20 cellular contexts compared by ENCODE assay signal in genomic region chr6:22366214-22366613, GRCh38.
DNase-seq lines count a peak whose midpoint lies in the region; ATAC-seq and TF ChIP-seq lines count a peak whose summit lies in the region.
"Had no signal": no experiment of that assay in that cellular context is flagged by ENCODE, and none has a peak within 500 bp of the region (broad histone marks: within the 10 kb centered on the region; RNA-seq: fewer than 3 reads in every experiment).

No MANE protein-coding gene starts in this region.

- in situ Hi-C loops in Panc1 (cut with HindIII; ENCODE audit: low pct_unique_long_range_greater_than_20kb, low sequenced_read_pairs): no loop called here
- in situ Hi-C loops in gastrocnemius medialis (cut with MboI; ENCODE audit: low sequenced_read_pairs in 4 of 4): no loop called here

- H3K79me2 ChIP-seq in smooth muscle cell (ENCODE audit: low read depth): no peaks in the 10 kb centered on the region

- 72% methylated on average over 4 of the region's 4 CpGs for WGBS in smooth muscle cell (ENCODE audit: low lambda C conversion rate)
- WGBS in aorta, 2 donors: 71 to 72% methylated on average over 4 of the region's 4 CpGs

- H4K20me1 ChIP-seq in smooth muscle cell (ENCODE audit: low read depth): no peaks in the 10 kb centered on the region
- H4K20me1 ChIP-seq: BLaER1 had no signal

- H3K4me2 ChIP-seq in smooth muscle cell: no peak overlapping the region
- H3K4me2 ChIP-seq: BLaER1 had no signal

- POLR2A ChIA-PET in Panc1 (lab: Charles Lee): no interaction called here

- ATAC-seq in Panc1: no peak
- no peak for ATAC-seq in aorta (ENCODE audit: low FRiP score)
- ATAC-seq in HG02623 (IDR thresholded peaks at IDR 0.05; ENCODE audit: unreplicated experiment): no peak
- ATAC-seq in gastrocnemius medialis: no peak
- ATAC-seq: activated T-cell treated with anti-CD3 and anti-CD28 coated beads, Interleukin-2, amount 50 U/mL, for 72 hours had no signal

- CTCF ChIA-PET in Panc1 (lab: Charles Lee): no interaction called here

- no peaks in the 10 kb centered on the region for H3K27me3 ChIP-seq in HL-60 (ENCODE audit: insufficient read depth, poor library complexity, severe bottlenecking)
- H3K27me3 ChIP-seq in Panc1 (ENCODE audit: control insufficient read depth, insufficient read depth, low read length): no peaks in the 10 kb centered on the region
- H3K27me3 ChIP-seq in smooth muscle cell (ENCODE audit: low read depth): no peaks in the 10 kb centered on the region
- no peaks in the 10 kb centered on the region for H3K27me3 ChIP-seq in aorta (ENCODE audit: control insufficient read depth in 1 of 2, insufficient read depth in 2 of 2, low read length in 1 of 2)
- H3K27me3 ChIP-seq in gastrocnemius medialis: no peaks in the 10 kb centered on the region
- H3K27me3 ChIP-seq: BLaER1, brain microvascular endothelial cell, SJCRH30 had no signal

- no peak overlapping the region for H2AFZ ChIP-seq in smooth muscle cell (ENCODE audit: low read depth)

- no peak overlapping the region for H3K27ac ChIP-seq in HL-60 (replicated peaks)
- H3K27ac ChIP-seq in Panc1 (ENCODE audit: low read length): peak overlapping the region; percentile 52; the same call in 1 of the 2 replicates
- peak overlapping the region; percentile 73 for H3K27ac ChIP-seq in smooth muscle cell (ENCODE audit: low read depth)
- no peak overlapping the region for H3K27ac ChIP-seq in aorta (ENCODE audit: low read depth in 1 of 2, low read length in 2 of 2)
- H3K27ac ChIP-seq in gastrocnemius medialis: no peak overlapping the region
- H3K27ac ChIP-seq: BLaER1, brain microvascular endothelial cell, SJCRH30 had no signal

- TF ChIP-seq CTCF in HL-60 (IDR thresholded peaks at IDR 0.05; ENCODE audit: insufficient read depth, low read length) (no peak), Panc1 (IDR thresholded peaks at IDR 0.05) (no peak), fibroblast of pulmonary artery (IDR thresholded peaks at IDR 0.05; ENCODE audit: low read length, missing control alignments) (no peak), smooth muscle cell (IDR thresholded peaks at IDR 0.05; ENCODE audit: borderline replicate concordance, insufficient read depth, poor library complexity, severe bottlenecking) (no peak), gastrocnemius medialis (IDR thresholded peaks at IDR 0.05 in 4 of 5, conservative IDR thresholded peaks at IDR 0.05 in 1 of 5) (no peak)

- intact Hi-C loops in Panc1 (cut with micrococcal nuclease; ENCODE audit: unreplicated experiment): no loop called here
- intact Hi-C loops in aorta (cut with DNase I): no loop called here
- intact Hi-C loops in gastrocnemius medialis (cut with DNase I; ENCODE audit: low total_unique reads): no loop called here

- H3K36me3 ChIP-seq in Panc1 (ENCODE audit: control insufficient read depth, insufficient read depth, low read length): no peaks in the 10 kb centered on the region
- H3K36me3 ChIP-seq in smooth muscle cell (ENCODE audit: low read depth): no peaks in the 10 kb centered on the region
- H3K36me3 ChIP-seq in aorta (ENCODE audit: control insufficient read depth in 1 of 2, insufficient read depth in 2 of 2, low read length in 1 of 2): no peaks in the 10 kb centered on the region
- no peaks in the 10 kb centered on the region for H3K36me3 ChIP-seq in gastrocnemius medialis
- H3K36me3 ChIP-seq: BLaER1, brain microvascular endothelial cell, SJCRH30 had no signal

- H3K9ac ChIP-seq in smooth muscle cell (ENCODE audit: low read depth): no peak overlapping the region
- H3K9ac ChIP-seq: BLaER1 had no signal

- H3K4me3 ChIP-seq in HL-60 (replicated peaks; ENCODE audit: insufficient read depth, low read length) (no peak overlapping the region), Panc1 (ENCODE audit: low read depth in 2 of 2, low read length in 2 of 2) (no peak overlapping the region), fibroblast of pulmonary artery (replicated peaks; ENCODE audit: low read depth, low read length) (no peak overlapping the region), smooth muscle cell (no peak overlapping the region), aorta (ENCODE audit: low read length in 2 of 2) (no peak overlapping the region), gastrocnemius medialis (no peak overlapping the region)
- H3K4me3 ChIP-seq: BLaER1, SJCRH30, skin epidermis had no signal

- no TSS peak for BruUV-seq in Panc1 (replicated peaks; lab: Mats Ljungman, UMichigan)

- peaks cover 14% of the 10 kb centered on the region for H3K4me1 ChIP-seq in Panc1 (ENCODE audit: control insufficient read depth, insufficient read depth, low read length)
- H3K4me1 ChIP-seq in smooth muscle cell (ENCODE audit: low read depth): peaks cover 24% of the 10 kb centered on the region
- H3K4me1 ChIP-seq in aorta (ENCODE audit: control insufficient read depth in 1 of 2, insufficient read depth in 2 of 2, low read length in 2 of 2): peaks cover 4 to 9% of the 10 kb centered on the region in 2 donors
- peaks cover 0 to 7% of the 10 kb centered on the region in 2 donors for H3K4me1 ChIP-seq in gastrocnemius medialis
- H3K4me1 ChIP-seq: BLaER1 had no signal

- TF ChIP-seq POLR2A in gastrocnemius medialis (IDR thresholded peaks at IDR 0.05): no peak

- DNase-seq in HL-60 (ENCODE audit: low read depth in 1 of 2, low spot score in 1 of 2) (peak; percentile 48 to 66), Panc1 (ENCODE audit: low read depth, low spot score) (no peak), fibroblast of pulmonary artery (ENCODE audit: low read depth) (peak; percentile 30), smooth muscle cell (lab: John Stamatoyannopoulos, UW; ENCODE audit: unreplicated experiment) (no peak), aorta (no peak), gastrocnemius medialis (no peak)
- DNase-seq: activated T-cell treated with anti-CD3 and anti-CD28 coated beads, Interleukin-2, amount 50 U/mL, for 72 hours; brain microvascular endothelial cell; dermis blood vessel endothelial cell; erythroblast; islet precursor cell; natural killer cell; NCI-H2029; NCI-H446; OCI-M1; SJCRH30; stimulated activated CD4-positive, alpha-beta T cell treated with anti-CD3 and anti-CD28 coated beads, Interleukin-4, amount 100 ng/mL, for 1 hour had no signal

- H3F3A ChIP-seq in smooth muscle cell (ENCODE audit: low read depth): peaks cover 8% of the 10 kb centered on the region

- H3K9me3 ChIP-seq in Panc1 (ENCODE audit: control insufficient read depth, insufficient read depth, low read depth, low read length): no peaks in the 10 kb centered on the region; the same call in 1 of the 2 replicates
- H3K9me3 ChIP-seq in smooth muscle cell (replicated peaks; ENCODE audit: low read depth): no peaks in the 10 kb centered on the region
- peaks cover 3% of the 10 kb centered on the region for H3K9me3 ChIP-seq in aorta (ENCODE audit: control insufficient read depth, low read length)
- no peaks in the 10 kb centered on the region for H3K9me3 ChIP-seq in gastrocnemius medialis
- H3K9me3 ChIP-seq: BLaER1, SJCRH30 had no signal

Comparison
In these comparisons a context has a peak if more than half of its experiments do, and no peak if none do; other contexts are left out.
1. DNase-seq: peak in HL-60 (2 of 2) and fibroblast of pulmonary artery (single experiment); none in Panc1 (single experiment), smooth muscle cell (single experiment), aorta (0 of 2) and gastrocnemius medialis (0 of 2).
2. H3K27ac ChIP-seq: peak in Panc1 (single experiment) and smooth muscle cell (single experiment); none in HL-60 (single experiment), aorta (0 of 2) and gastrocnemius medialis (0 of 4).